In genomic region chr10:64813391-64813790, GRCh38 we compare ENCODE assay signal across 15 cellular contexts.
DNase-seq lines count a peak whose midpoint lies in the region; ATAC-seq and TF ChIP-seq lines count a peak whose summit lies in the region.
"Had no signal": no experiment of that assay in that cellular context is flagged by ENCODE, and none has a peak within 500 bp of the region (broad histone marks: within the 10 kb centered on the region; RNA-seq: fewer than 3 reads in every experiment).

No MANE protein-coding gene starts in this region.

- H3K4me3 ChIP-seq in brain microvascular endothelial cell (ENCODE audit: low read depth, low read length): no peak overlapping the region
- no peak overlapping the region for H3K4me3 ChIP-seq in MG63
- H3K4me3 ChIP-seq: BLaER1 treated with 17β-estradiol and CSF1 and Interleukin-3, amounts not matched to agents 10 nM and 100 nM; GM23248; HAP-1 had no signal

- H3K36me3 ChIP-seq in brain microvascular endothelial cell (replicated peaks) (no peaks in the 10 kb centered on the region), MG63 (no peaks in the 10 kb centered on the region)
- H3K36me3 ChIP-seq: BLaER1 treated with 17β-estradiol and CSF1 and Interleukin-3, amounts not matched to agents 10 nM and 100 nM; HAP-1 had no signal

- no peak overlapping the region for H3K27ac ChIP-seq in brain microvascular endothelial cell
- H3K27ac ChIP-seq: BLaER1 treated with 17β-estradiol and CSF1 and Interleukin-3, amounts not matched to agents 10 nM and 100 nM; GM23248 had no signal

- peak; percentile 2 for DNase-seq in HCEC 1CT
- peak; percentile 1 for DNase-seq in amniotic epithelial cell (ENCODE audit: low read depth)
- DNase-seq in brain microvascular endothelial cell: peak; percentile 60
- peak; percentile 15 for DNase-seq in non-pigmented ciliary epithelial cell (ENCODE audit: low read depth)
- no peak for DNase-seq in DMS114 treated with DMSO at 0.1 percent for 48 hours (lab: John Stamatoyannopoulos, UW; ENCODE audit: unreplicated experiment)
- no peak for DNase-seq in MG63
- DNase-seq: Caco-2; CD8-positive, alpha-beta T cell; DMS153; DMS79 treated with DMSO at 0.1 percent for 48 hours; GF-D8; GM23248 had no signal

- no peaks in the 10 kb centered on the region for H3K27me3 ChIP-seq in brain microvascular endothelial cell (replicated peaks)
- no peaks in the 10 kb centered on the region for H3K27me3 ChIP-seq in MG63
- H3K27me3 ChIP-seq: BLaER1 treated with 17β-estradiol and CSF1 and Interleukin-3, amounts not matched to agents 10 nM and 100 nM had no signal

- ATAC-seq in GM21360 (IDR thresholded peaks at IDR 0.05; ENCODE audit: unreplicated experiment): no peak
- ATAC-seq: CD8-positive, alpha-beta T cell had no signal

- no peak for TF ChIP-seq CTCF in brain microvascular endothelial cell (IDR thresholded peaks at IDR 0.05; ENCODE audit: low read depth, low read length, missing control alignments)

- no peaks in the 10 kb centered on the region for H3K9me3 ChIP-seq in MG63
- H3K9me3 ChIP-seq: Caco-2, HAP-1 had no signal

- in situ Hi-C loops in brain microvascular endothelial cell (cut with HindIII; ENCODE audit: low pct_ligation_motif_present, low sequenced_read_pairs): no loop called here

Comparison
In these comparisons a context has a peak if more than half of its experiments do, and no peak if none do; other contexts are left out.
1. DNase-seq: peak in HCEC 1CT (single experiment), amniotic epithelial cell (single experiment), brain microvascular endothelial cell (single experiment) and non-pigmented ciliary epithelial cell (single experiment); none in DMS114 treated with DMSO at 0.1 percent for 48 hours (single experiment) and MG63 (single experiment).